Comparison of ENCODE assay signal across 19 cellular contexts in the genomic region with DNA sequence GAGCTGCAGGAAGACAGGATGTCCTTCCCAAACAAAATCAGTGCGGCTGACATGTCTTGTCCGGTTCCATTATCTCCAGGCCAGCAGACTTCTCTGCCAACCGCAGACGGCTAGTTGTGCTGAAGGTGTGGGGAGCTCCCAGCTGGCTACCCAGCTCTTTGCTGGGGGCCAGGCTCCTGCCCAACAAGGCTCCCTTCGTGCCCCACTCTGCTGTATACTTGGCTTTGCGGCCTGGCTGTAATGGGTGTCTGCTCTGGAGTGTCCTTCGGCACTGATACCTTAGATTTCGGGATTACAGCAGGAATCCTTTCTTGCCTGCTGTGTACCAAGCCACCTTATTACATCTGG. TPM values are rescaled to one million over a fixed set of nuclear protein-coding genes. Genes with fewer than 3 reads are reported as not detected.
"Had no signal": no experiment of that assay in that cellular context is flagged by ENCODE, and none has a peak within 500 bp of the region (broad histone marks: within the 10 kb centered on the region; RNA-seq: fewer than 3 reads in every experiment).

No MANE protein-coding gene starts in this region.

- H3K36me3 ChIP-seq: right atrium auricular region had no signal

- H3K9me3 ChIP-seq: esophagus muscularis mucosa, gastrocnemius medialis, heart right ventricle, right atrium auricular region, sigmoid colon, tibial artery, upper lobe of left lung had no signal

- H3K27ac ChIP-seq: epithelial cell of prostate, esophagus muscularis mucosa, gastrocnemius medialis, heart right ventricle, right atrium auricular region, sigmoid colon, skin epidermis, tibial artery, upper lobe of left lung had no signal

- DNase-seq: cortex of kidney; effector memory CD4-positive, alpha-beta T cell; gastrocnemius medialis; heart right ventricle; hypothalamus; islet precursor cell; mammary epithelial cell; naive thymus-derived CD4-positive, alpha-beta T cell; posterior cingulate gyrus; sigmoid colon; stimulated activated CD4-positive, alpha-beta T cell treated with anti-CD3 and anti-CD28 coated beads, Interleukin-12 subunit alpha, Interleukin-12 subunit beta, amount 100 ng/mL, for 4 hours; tibial artery had no signal

- H3K4me3 ChIP-seq: esophagus muscularis mucosa, gastrocnemius medialis, heart right ventricle, right atrium auricular region, sigmoid colon, skin epidermis, tibial artery, upper lobe of left lung had no signal

- ATAC-seq: left lobe of liver had no signal

- H3K4me1 ChIP-seq: tibial artery had no signal

- H3K27me3 ChIP-seq: gastrocnemius medialis, heart right ventricle, right atrium auricular region, sigmoid colon, tibial artery, upper lobe of left lung had no signal

RNA-seq across cellular contexts. Expression of gene IRF4, which starts 48.7 kb away (rescaled TPM):
- total RNA-seq: mammary epithelial cell, osteocyte had no signal
